Comparison of ENCODE assay signal across 1 cellular context in genomic region chr22:20965104-20965887, GRCh38.
TF ChIP-seq lines count a peak whose summit lies in the region.

No MANE protein-coding gene starts in this region.

TF ChIP-seq in K562, 482 proteins besides CTCF, POLR2A, EP300 and RAD21 (continued from another document and continues in another):
- TF ChIP-seq, protein P1, sequence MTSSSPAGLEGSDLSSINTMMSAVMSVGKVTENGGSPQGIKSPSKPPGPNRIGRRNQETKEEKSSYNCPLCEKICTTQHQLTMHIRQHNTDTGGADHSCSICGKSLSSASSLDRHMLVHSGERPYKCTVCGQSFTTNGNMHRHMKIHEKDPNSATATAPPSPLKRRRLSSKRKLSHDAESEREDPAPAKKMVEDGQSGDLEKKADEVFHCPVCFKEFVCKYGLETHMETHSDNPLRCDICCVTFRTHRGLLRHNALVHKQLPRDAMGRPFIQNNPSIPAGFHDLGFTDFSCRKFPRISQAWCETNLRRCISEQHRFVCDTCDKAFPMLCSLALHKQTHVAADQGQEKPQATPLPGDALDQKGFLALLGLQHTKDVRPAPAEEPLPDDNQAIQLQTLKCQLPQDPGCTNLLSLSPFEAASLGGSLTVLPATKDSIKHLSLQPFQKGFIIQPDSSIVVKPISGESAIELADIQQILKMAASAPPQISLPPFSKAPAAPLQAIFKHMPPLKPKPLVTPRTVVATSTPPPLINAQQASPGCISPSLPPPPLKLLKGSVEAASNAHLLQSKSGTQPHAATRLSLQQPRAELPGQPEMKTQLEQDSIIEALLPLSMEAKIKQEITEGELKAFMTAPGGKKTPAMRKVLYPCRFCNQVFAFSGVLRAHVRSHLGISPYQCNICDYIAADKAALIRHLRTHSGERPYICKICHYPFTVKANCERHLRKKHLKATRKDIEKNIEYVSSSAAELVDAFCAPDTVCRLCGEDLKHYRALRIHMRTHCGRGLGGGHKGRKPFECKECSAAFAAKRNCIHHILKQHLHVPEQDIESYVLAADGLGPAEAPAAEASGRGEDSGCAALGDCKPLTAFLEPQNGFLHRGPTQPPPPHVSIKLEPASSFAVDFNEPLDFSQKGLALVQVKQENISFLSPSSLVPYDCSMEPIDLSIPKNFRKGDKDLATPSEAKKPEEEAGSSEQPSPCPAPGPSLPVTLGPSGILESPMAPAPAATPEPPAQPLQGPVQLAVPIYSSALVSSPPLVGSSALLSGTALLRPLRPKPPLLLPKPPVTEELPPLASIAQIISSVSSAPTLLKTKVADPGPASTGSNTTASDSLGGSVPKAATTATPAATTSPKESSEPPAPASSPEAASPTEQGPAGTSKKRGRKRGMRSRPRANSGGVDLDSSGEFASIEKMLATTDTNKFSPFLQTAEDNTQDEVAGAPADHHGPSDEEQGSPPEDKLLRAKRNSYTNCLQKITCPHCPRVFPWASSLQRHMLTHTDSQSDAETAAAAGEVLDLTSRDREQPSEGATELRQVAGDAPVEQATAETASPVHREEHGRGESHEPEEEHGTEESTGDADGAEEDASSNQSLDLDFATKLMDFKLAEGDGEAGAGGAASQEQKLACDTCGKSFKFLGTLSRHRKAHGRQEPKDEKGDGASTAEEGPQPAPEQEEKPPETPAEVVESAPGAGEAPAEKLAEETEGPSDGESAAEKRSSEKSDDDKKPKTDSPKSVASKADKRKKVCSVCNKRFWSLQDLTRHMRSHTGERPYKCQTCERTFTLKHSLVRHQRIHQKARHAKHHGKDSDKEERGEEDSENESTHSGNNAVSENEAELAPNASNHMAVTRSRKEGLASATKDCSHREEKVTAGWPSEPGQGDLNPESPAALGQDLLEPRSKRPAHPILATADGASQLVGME (CRISPR knock-in tag; IDR thresholded peaks at IDR 0.05), result no peak
- TF ChIP-seq, protein P2, sequence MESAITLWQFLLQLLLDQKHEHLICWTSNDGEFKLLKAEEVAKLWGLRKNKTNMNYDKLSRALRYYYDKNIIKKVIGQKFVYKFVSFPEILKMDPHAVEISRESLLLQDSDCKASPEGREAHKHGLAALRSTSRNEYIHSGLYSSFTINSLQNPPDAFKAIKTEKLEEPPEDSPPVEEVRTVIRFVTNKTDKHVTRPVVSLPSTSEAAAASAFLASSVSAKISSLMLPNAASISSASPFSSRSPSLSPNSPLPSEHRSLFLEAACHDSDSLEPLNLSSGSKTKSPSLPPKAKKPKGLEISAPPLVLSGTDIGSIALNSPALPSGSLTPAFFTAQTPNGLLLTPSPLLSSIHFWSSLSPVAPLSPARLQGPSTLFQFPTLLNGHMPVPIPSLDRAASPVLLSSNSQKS (CRISPR knock-in tag; IDR thresholded peaks at IDR 0.05), result no peak
- TF ChIP-seq, protein P3, sequence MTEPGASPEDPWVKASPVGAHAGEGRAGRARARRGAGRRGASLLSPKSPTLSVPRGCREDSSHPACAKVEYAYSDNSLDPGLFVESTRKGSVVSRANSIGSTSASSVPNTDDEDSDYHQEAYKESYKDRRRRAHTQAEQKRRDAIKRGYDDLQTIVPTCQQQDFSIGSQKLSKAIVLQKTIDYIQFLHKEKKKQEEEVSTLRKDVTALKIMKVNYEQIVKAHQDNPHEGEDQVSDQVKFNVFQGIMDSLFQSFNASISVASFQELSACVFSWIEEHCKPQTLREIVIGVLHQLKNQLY (CRISPR knock-in tag; conservative IDR thresholded peaks at IDR 0.05), result no peak
- TF ChIP-seq, protein P4, sequence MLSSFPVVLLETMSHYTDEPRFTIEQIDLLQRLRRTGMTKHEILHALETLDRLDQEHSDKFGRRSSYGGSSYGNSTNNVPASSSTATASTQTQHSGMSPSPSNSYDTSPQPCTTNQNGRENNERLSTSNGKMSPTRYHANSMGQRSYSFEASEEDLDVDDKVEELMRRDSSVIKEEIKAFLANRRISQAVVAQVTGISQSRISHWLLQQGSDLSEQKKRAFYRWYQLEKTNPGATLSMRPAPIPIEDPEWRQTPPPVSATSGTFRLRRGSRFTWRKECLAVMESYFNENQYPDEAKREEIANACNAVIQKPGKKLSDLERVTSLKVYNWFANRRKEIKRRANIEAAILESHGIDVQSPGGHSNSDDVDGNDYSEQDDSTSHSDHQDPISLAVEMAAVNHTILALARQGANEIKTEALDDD (IDR thresholded peaks at IDR 0.05), result no peak
- TF ChIP-seq RBM39 (optimal IDR thresholded peaks at IDR 0.05; ENCODE audit: low read depth, low read length), result no peak
- TF ChIP-seq HCFC1 (IDR thresholded peaks at IDR 0.05; ENCODE audit: low read depth, low read length), result no peak
- TF ChIP-seq CXXC5 (CRISPR knock-in tag; IDR thresholded peaks at IDR 0.05), result no peak
- TF ChIP-seq BCL6 (CRISPR knock-in tag; IDR thresholded peaks at IDR 0.05), result no peak
- TF ChIP-seq KDM4B (IDR thresholded peaks at IDR 0.05; ENCODE audit: borderline replicate concordance in 2 of 2, low read depth in 1 of 2), result no peak
- no peak for TF ChIP-seq MYNN (IDR thresholded peaks at IDR 0.05)
- no peak for TF ChIP-seq MYNN (CRISPR knock-in tag; IDR thresholded peaks at IDR 0.05)
- TF ChIP-seq HDAC6 (IDR thresholded peaks at IDR 0.05; ENCODE audit: low read depth, low read length), result no peak
- TF ChIP-seq NFIC (IDR thresholded peaks at IDR 0.05), result no peak
- TF ChIP-seq, protein P5, sequence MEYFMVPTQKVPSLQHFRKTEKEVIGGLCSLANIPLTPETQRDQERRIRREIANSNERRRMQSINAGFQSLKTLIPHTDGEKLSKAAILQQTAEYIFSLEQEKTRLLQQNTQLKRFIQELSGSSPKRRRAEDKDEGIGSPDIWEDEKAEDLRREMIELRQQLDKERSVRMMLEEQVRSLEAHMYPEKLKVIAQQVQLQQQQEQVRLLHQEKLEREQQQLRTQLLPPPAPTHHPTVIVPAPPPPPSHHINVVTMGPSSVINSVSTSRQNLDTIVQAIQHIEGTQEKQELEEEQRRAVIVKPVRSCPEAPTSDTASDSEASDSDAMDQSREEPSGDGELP (CRISPR knock-in tag; IDR thresholded peaks at IDR 0.05; ENCODE audit: borderline replicate concordance), result no peak; the same call in 1 of the 2 replicates
- TF ChIP-seq STAT5A (IDR thresholded peaks at IDR 0.05; ENCODE audit: borderline replicate concordance, low read length), result no peak
- TF ChIP-seq BMI1 (IDR thresholded peaks at IDR 0.05; ENCODE audit: low read length), result no peak
- TF ChIP-seq ZNF124 (CRISPR knock-in tag; IDR thresholded peaks at IDR 0.05), result no peak
- TF ChIP-seq MTA3 (IDR thresholded peaks at IDR 0.05; ENCODE audit: borderline replicate concordance), result 0 out of 2 replicates have a peak, but pooled peaks have one; percentile 4
- no peak for TF ChIP-seq ESRRA (IDR thresholded peaks at IDR 0.05; ENCODE audit: borderline replicate concordance, low read depth)
- no peak for TF ChIP-seq SRF (CRISPR knock-in tag; IDR thresholded peaks at IDR 0.05)
- no peak for TF ChIP-seq ZNF24 (IDR thresholded peaks at IDR 0.05)
- no peak for TF ChIP-seq MYBL2 (IDR thresholded peaks at IDR 0.05; ENCODE audit: low read depth)
- TF ChIP-seq MYBL2 (CRISPR knock-in tag; IDR thresholded peaks at IDR 0.05; ENCODE audit: borderline replicate concordance), result no peak; the same call in 1 of the 2 replicates
- no peak for TF ChIP-seq TAF9B (IDR thresholded peaks at IDR 0.05; ENCODE audit: partially characterized antibody)
- TF ChIP-seq, protein P6, sequence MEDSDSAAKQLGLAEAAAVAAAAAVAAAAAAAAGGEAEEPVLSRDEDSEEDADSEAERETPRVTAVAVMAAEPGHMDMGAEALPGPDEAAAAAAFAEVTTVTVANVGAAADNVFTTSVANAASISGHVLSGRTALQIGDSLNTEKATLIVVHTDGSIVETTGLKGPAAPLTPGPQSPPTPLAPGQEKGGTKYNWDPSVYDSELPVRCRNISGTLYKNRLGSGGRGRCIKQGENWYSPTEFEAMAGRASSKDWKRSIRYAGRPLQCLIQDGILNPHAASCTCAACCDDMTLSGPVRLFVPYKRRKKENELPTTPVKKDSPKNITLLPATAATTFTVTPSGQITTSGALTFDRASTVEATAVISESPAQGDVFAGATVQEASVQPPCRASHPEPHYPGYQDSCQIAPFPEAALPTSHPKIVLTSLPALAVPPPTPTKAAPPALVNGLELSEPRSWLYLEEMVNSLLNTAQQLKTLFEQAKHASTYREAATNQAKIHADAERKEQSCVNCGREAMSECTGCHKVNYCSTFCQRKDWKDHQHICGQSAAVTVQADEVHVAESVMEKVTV (CRISPR knock-in tag; IDR thresholded peaks at IDR 0.05), result no peak
- no peak for TF ChIP-seq RHOXF2B (CRISPR knock-in tag; conservative IDR thresholded peaks at IDR 0.05)
- TF ChIP-seq HDGF (IDR thresholded peaks at IDR 0.05), result no peak
- TF ChIP-seq, protein P7, sequence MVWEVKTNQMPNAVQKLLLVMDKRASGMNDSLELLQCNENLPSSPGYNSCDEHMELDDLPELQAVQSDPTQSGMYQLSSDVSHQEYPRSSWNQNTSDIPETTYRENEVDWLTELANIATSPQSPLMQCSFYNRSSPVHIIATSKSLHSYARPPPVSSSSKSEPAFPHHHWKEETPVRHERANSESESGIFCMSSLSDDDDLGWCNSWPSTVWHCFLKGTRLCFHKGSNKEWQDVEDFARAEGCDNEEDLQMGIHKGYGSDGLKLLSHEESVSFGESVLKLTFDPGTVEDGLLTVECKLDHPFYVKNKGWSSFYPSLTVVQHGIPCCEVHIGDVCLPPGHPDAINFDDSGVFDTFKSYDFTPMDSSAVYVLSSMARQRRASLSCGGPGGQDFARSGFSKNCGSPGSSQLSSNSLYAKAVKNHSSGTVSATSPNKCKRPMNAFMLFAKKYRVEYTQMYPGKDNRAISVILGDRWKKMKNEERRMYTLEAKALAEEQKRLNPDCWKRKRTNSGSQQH (CRISPR knock-in tag; IDR thresholded peaks at IDR 0.05), result no peak
- no peak for TF ChIP-seq ZNF695 (CRISPR knock-in tag; IDR thresholded peaks at IDR 0.05)
- no peak for TF ChIP-seq ZNF584 (CRISPR knock-in tag; IDR thresholded peaks at IDR 0.05; ENCODE audit: low read depth)
- TF ChIP-seq, protein P8, sequence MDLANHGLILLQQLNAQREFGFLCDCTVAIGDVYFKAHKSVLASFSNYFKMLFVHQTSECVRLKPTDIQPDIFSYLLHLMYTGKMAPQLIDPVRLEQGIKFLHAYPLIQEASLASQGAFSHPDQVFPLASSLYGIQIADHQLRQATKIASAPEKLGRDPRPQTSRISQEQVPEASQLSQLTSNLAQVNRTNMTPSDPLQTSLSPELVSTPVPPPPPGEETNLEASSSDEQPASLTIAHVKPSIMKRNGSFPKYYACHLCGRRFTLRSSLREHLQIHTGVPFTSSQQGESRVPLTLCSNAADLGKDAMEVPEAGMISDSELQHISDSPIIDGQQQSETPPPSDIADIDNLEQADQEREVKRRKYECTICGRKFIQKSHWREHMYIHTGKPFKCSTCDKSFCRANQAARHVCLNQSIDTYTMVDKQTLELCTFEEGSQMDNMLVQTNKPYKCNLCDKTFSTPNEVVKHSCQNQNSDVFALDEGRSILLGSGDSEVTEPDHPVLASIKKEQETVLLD (IDR thresholded peaks at IDR 0.05), result 0 out of 2 replicates have a peak, but pooled peaks have one; percentile 40
- TF ChIP-seq HIVEP1 (CRISPR knock-in tag; IDR thresholded peaks at IDR 0.05), result no peak
- TF ChIP-seq ZBTB7A (IDR thresholded peaks at IDR 0.05; ENCODE audit: borderline replicate concordance, control insufficient read depth, low read depth, low read length), result peak; percentile 61
- TF ChIP-seq WHSC1 (IDR thresholded peaks at IDR 0.05; ENCODE audit: low read length), result no peak
- TF ChIP-seq ZNF217 (CRISPR knock-in tag; IDR thresholded peaks at IDR 0.05), result no peak
- TF ChIP-seq IRF1 (CRISPR knock-in tag; IDR thresholded peaks at IDR 0.05; ENCODE audit: borderline replicate concordance), result no peak
- no peak for TF ChIP-seq ZNF668 (CRISPR knock-in tag; IDR thresholded peaks at IDR 0.05)
- no peak for TF ChIP-seq CHD2 (IDR thresholded peaks at IDR 0.05; ENCODE audit: low read depth, low read length)
- no peak for TF ChIP-seq ZNF165 (CRISPR knock-in tag; IDR thresholded peaks at IDR 0.05; ENCODE audit: borderline replicate concordance)
- 0 out of 4 replicates have a peak, but pooled peaks of 1 of the 2 experiments have one; percentile 4 for TF ChIP-seq SIN3A (IDR thresholded peaks at IDR 0.05; ENCODE audit: borderline replicate concordance in 2 of 2, control insufficient read depth in 1 of 2, low read depth in 2 of 2, low read length in 2 of 2)
- no peak for TF ChIP-seq ARID1B (IDR thresholded peaks at IDR 0.05)
- TF ChIP-seq, protein P9, sequence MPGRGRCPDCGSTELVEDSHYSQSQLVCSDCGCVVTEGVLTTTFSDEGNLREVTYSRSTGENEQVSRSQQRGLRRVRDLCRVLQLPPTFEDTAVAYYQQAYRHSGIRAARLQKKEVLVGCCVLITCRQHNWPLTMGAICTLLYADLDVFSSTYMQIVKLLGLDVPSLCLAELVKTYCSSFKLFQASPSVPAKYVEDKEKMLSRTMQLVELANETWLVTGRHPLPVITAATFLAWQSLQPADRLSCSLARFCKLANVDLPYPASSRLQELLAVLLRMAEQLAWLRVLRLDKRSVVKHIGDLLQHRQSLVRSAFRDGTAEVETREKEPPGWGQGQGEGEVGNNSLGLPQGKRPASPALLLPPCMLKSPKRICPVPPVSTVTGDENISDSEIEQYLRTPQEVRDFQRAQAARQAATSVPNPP (IDR thresholded peaks at IDR 0.05; ENCODE audit: borderline replicate concordance, insufficient read depth, insufficient read length), result no peak
- TF ChIP-seq BCOR (IDR thresholded peaks at IDR 0.05), result no peak; the same call in 1 of the 2 replicates
- TF ChIP-seq ZNF232 (CRISPR knock-in tag; IDR thresholded peaks at IDR 0.05), result no peak
- TF ChIP-seq SMC3 (conservative IDR thresholded peaks at IDR 0.05; ENCODE audit: insufficient read depth, low read depth, low read length), result no peak
- no peak for TF ChIP-seq NFE2 (IDR thresholded peaks at IDR 0.05; ENCODE audit: low read depth)
- no peak for TF ChIP-seq ELF1 (tag; IDR thresholded peaks at IDR 0.05)
- TF ChIP-seq, protein P10, sequence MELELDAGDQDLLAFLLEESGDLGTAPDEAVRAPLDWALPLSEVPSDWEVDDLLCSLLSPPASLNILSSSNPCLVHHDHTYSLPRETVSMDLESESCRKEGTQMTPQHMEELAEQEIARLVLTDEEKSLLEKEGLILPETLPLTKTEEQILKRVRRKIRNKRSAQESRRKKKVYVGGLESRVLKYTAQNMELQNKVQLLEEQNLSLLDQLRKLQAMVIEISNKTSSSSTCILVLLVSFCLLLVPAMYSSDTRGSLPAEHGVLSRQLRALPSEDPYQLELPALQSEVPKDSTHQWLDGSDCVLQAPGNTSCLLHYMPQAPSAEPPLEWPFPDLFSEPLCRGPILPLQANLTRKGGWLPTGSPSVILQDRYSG (tag; conservative IDR thresholded peaks at IDR 0.05; ENCODE audit: low read depth), result no peak
- TF ChIP-seq KLF10 (CRISPR knock-in tag; IDR thresholded peaks at IDR 0.05), result no peak
- no peak for TF ChIP-seq ETS2 (tag; IDR thresholded peaks at IDR 0.05; ENCODE audit: borderline replicate concordance, poor library complexity, severe bottlenecking)
- no peak for TF ChIP-seq PPARD (CRISPR knock-in tag; IDR thresholded peaks at IDR 0.05)
